ENCODE assay signal across 8 cellular contexts in the genomic region with DNA sequence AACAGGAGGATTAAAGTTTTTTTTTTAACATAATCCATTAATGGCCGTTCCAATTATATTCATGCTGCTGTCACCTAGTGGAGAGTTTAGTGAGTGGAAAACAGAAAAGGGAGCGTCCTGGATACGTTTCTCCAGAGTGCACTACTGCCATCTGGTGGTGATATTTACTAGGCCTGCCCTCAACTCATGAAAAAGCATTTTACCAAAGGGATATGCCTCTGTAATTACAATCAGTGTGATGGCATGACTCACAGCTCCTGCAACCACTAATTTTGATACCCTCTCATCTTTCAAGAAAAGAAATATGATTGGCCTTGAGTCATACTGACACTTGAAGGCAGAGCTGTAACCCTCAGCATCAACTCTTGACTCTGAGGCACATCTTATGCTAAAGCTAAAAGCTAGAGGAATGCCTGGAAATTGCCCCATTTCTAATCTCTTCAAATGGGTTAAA. TPM values are rescaled to one million over a fixed set of nuclear protein-coding genes. Genes with fewer than 3 reads are reported as not detected.
DNase-seq lines count a peak whose midpoint lies in the region; ATAC-seq lines count a peak whose summit lies in the region.

No MANE protein-coding gene starts in this region.

- H3K79me1 ChIP-seq in mesendoderm (ENCODE audit: low read length) = no peaks in the 10 kb centered on the region

- no peaks in the 10 kb centered on the region for H3K4me1 ChIP-seq in mesendoderm (ENCODE audit: control insufficient read depth, low read depth, low read length)

- no peak overlapping the region for H3K27ac ChIP-seq in mesendoderm (ENCODE audit: low read depth, low read length)

- no peak overlapping the region for H2BK120ac ChIP-seq in mesendoderm (ENCODE audit: low read depth, low read length)

- no peaks in the 10 kb centered on the region for H3K4me1 Mint-ChIP-seq in effector memory CD8-positive, alpha-beta T cell (ENCODE audit: low read depth in 2 of 2)

- no peak overlapping the region for H2BK15ac ChIP-seq in mesendoderm (replicated peaks; ENCODE audit: low read depth)

- no peak overlapping the region for H4K8ac ChIP-seq in mesendoderm (ENCODE audit: low read depth, low read length)

- H3K4me3 Mint-ChIP-seq in effector memory CD8-positive, alpha-beta T cell = no peak overlapping the region

- H3K4me2 ChIP-seq in mesendoderm (ENCODE audit: low read length) = no peak overlapping the region

- no peak overlapping the region for H3K18ac ChIP-seq in mesendoderm (ENCODE audit: low read length)

- H3K9ac ChIP-seq in mesendoderm (ENCODE audit: low read length) = no peak overlapping the region

- no peak overlapping the region for H3K4ac ChIP-seq in mesendoderm (ENCODE audit: low read depth, low read length)

- H3K4me3 ChIP-seq in mesendoderm (ENCODE audit: low read length) = no peak overlapping the region

- DNase-seq in DMS 273 treated with DMSO at 0.1 percent for 48 hours (lab: John Stamatoyannopoulos, UW) (peak; percentile 56), NCI-H69 (lab: John Stamatoyannopoulos, UW) (peak; percentile 88), mesendoderm (peak; percentile 91)
- DNase-seq in activated CD4-positive, alpha-beta T cell treated with anti-CD3 and anti-CD28 coated beads, Interleukin-2, amount 50 U/mL, for 1 hour = peak; percentile 36
- peak; percentile 31 to 49 (median 34) for DNase-seq in effector memory CD8-positive, alpha-beta T cell
- peak; percentile 5 to 28 for DNase-seq in stimulated activated CD8-positive, alpha-beta memory T cell treated with anti-CD3 and anti-CD28 coated beads, Interleukin-7, amount 100 ng/mL, for 48 hours (ENCODE audit: extremely low read depth in 1 of 2, low read depth in 1 of 2)

- peaks cover 0 to under 1% of the 10 kb centered on the region in 2 donors for H3K27me3 Mint-ChIP-seq in effector memory CD8-positive, alpha-beta T cell

- no CpG with 5 or more reads among the region's 3 CpGs for WGBS in mesendoderm (ENCODE audit: extremely low coverage, insufficient coverage, low lambda C conversion rate)

- no peaks in the 10 kb centered on the region for H3K27me3 ChIP-seq in mesendoderm (ENCODE audit: insufficient read depth, low read length, poor library complexity)

- no peak overlapping the region for H2BK5ac ChIP-seq in mesendoderm (ENCODE audit: low read length)

- no peak overlapping the region for H4K5ac ChIP-seq in mesendoderm (ENCODE audit: low read length)

- no peaks in the 10 kb centered on the region for H3K79me2 ChIP-seq in mesendoderm (ENCODE audit: control insufficient read depth, insufficient read depth, low read length)

- ATAC-seq in GM21360 (IDR thresholded peaks at IDR 0.05; ENCODE audit: unreplicated experiment) (peak; percentile 94), HG03565 (IDR thresholded peaks at IDR 0.05; ENCODE audit: unreplicated experiment) (peak; percentile 91)
- ATAC-seq in effector memory CD8-positive, alpha-beta T cell (replicated peaks) = peak; percentile 71

- no peaks in the 10 kb centered on the region for H3K9me3 Mint-ChIP-seq in effector memory CD8-positive, alpha-beta T cell

- no peaks in the 10 kb centered on the region for H3K36me3 Mint-ChIP-seq in effector memory CD8-positive, alpha-beta T cell (ENCODE audit: insufficient read depth)

- peak overlapping the region; percentile 59 for H3K56ac ChIP-seq in mesendoderm (ENCODE audit: low read length)

- no peak overlapping the region for H3K27ac Mint-ChIP-seq in effector memory CD8-positive, alpha-beta T cell

- H2AK5ac ChIP-seq in mesendoderm (ENCODE audit: low read length) = no peak overlapping the region

- H3K23ac ChIP-seq in mesendoderm (ENCODE audit: low read length) = no peak overlapping the region

- H3K36me3 ChIP-seq in mesendoderm (ENCODE audit: control insufficient read depth, insufficient read depth, low read length) = no peaks in the 10 kb centered on the region

RNA-seq across cellular contexts. Expression of a gene that starts 20.1 kb away (rescaled TPM):
- polyA plus RNA-seq in mesendoderm (2013, experiment 1 of 2) = 0.10 TPM
- polyA plus RNA-seq in mesendoderm (2013, experiment 2 of 2) = 0.07 TPM

Comparison
In these comparisons a context has a peak if more than half of its experiments do, and no peak if none do; other contexts are left out.
1. DNase-seq: peak in every context shown above with its lines; median percentile 91 in mesendoderm; 88 in NCI-H69; 56 in DMS 273 treated with DMSO at 0.1 percent for 48 hours; 36 in activated CD4-positive, alpha-beta T cell treated with anti-CD3 and anti-CD28 coated beads, Interleukin-2, amount 50 U/mL, for 1 hour; 34 in effector memory CD8-positive, alpha-beta T cell; 16 in stimulated activated CD8-positive, alpha-beta memory T cell treated with anti-CD3 and anti-CD28 coated beads, Interleukin-7, amount 100 ng/mL, for 48 hours.